Comparison of ENCODE assay signal across 1 cellular context in the genomic region with DNA sequence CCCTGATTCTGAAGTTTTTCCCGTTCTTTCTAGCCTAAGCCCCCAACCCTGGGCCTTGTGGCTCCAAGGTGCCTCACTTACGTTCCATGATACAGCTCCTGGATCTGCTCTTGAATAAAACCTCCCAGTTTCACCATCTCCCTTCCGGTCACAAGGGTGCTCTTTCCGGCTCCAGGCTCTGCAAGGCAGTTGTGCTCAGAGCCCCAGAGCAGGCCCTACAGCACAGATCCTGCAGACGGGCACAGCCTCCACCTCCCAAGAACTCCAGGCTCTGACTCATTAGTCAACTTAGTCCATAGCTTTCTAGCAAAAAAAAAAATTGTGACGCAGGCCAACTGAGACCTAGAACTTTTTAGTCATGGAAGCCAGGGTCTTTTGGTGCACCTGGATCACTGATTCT.
A peak's percentile ranks its signal among the peaks of the same experiment; 100 is the strongest.
TF ChIP-seq lines count a peak whose summit lies in the region.

No MANE protein-coding gene starts in this region.

TF ChIP-seq in HepG2, 621 proteins besides CTCF, POLR2A, EP300 and RAD21:
- TF ChIP-seq ZMYM3 (CRISPR knock-in tag; IDR thresholded peaks at IDR 0.05) (no peak), GABPA (IDR thresholded peaks at IDR 0.05; ENCODE audit: low read depth, low read length) (no peak), GABPA (CRISPR knock-in tag; IDR thresholded peaks at IDR 0.05; ENCODE audit: low read depth) (0 out of 2 replicates have a peak, but pooled peaks have one; percentile 44)
